ENCODE assay signal across 1 cellular context in the genomic region with DNA sequence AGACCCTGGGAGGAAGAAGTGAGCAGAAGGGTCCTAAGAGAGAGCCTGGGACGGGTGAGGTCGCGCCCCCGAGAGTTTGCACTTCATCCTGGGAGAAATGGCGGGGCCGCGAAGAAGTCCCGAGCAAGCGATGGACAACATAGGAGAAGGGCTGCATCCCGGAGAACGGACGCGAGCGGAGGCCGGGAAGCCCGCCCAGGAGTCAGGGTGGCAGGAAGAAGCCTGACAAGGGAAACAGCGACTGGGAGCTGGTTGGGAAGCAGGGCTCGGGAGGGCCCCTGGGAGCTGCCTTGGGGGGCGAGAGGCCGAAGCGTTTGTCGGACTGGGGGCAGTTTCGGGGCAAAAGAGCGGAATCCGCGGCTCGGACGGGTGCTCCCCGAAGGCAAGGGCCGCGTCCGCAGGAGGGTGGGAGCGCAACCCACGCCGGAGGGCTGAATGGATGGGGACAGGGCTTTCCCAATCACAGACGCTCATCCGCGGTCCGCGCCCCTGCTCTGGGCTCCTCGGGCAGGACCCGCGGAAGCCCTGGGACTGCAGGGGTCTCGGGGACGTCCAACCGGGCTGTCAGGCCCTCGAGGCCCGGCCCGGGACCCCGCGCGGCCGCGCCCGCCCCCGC.
TF ChIP-seq lines count a peak whose summit lies in the region.

No MANE protein-coding gene starts in this region.

TF ChIP-seq in GM23338, 12 proteins besides CTCF, POLR2A, EP300 and RAD21 (continued from another document):
- TF ChIP-seq, protein P1, sequence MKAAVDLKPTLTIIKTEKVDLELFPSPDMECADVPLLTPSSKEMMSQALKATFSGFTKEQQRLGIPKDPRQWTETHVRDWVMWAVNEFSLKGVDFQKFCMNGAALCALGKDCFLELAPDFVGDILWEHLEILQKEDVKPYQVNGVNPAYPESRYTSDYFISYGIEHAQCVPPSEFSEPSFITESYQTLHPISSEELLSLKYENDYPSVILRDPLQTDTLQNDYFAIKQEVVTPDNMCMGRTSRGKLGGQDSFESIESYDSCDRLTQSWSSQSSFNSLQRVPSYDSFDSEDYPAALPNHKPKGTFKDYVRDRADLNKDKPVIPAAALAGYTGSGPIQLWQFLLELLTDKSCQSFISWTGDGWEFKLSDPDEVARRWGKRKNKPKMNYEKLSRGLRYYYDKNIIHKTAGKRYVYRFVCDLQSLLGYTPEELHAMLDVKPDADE (IDR thresholded peaks at IDR 0.05), result no peak
